1 cellular context compared by ENCODE assay signal in genomic region chr6:113584767-113585166, GRCh38.
TF ChIP-seq lines count a peak whose summit lies in the region.

No MANE protein-coding gene starts in this region.

TF ChIP-seq in HepG2, 621 proteins besides CTCF, POLR2A, EP300 and RAD21 (continued from another document):
- TF ChIP-seq, protein P1, sequence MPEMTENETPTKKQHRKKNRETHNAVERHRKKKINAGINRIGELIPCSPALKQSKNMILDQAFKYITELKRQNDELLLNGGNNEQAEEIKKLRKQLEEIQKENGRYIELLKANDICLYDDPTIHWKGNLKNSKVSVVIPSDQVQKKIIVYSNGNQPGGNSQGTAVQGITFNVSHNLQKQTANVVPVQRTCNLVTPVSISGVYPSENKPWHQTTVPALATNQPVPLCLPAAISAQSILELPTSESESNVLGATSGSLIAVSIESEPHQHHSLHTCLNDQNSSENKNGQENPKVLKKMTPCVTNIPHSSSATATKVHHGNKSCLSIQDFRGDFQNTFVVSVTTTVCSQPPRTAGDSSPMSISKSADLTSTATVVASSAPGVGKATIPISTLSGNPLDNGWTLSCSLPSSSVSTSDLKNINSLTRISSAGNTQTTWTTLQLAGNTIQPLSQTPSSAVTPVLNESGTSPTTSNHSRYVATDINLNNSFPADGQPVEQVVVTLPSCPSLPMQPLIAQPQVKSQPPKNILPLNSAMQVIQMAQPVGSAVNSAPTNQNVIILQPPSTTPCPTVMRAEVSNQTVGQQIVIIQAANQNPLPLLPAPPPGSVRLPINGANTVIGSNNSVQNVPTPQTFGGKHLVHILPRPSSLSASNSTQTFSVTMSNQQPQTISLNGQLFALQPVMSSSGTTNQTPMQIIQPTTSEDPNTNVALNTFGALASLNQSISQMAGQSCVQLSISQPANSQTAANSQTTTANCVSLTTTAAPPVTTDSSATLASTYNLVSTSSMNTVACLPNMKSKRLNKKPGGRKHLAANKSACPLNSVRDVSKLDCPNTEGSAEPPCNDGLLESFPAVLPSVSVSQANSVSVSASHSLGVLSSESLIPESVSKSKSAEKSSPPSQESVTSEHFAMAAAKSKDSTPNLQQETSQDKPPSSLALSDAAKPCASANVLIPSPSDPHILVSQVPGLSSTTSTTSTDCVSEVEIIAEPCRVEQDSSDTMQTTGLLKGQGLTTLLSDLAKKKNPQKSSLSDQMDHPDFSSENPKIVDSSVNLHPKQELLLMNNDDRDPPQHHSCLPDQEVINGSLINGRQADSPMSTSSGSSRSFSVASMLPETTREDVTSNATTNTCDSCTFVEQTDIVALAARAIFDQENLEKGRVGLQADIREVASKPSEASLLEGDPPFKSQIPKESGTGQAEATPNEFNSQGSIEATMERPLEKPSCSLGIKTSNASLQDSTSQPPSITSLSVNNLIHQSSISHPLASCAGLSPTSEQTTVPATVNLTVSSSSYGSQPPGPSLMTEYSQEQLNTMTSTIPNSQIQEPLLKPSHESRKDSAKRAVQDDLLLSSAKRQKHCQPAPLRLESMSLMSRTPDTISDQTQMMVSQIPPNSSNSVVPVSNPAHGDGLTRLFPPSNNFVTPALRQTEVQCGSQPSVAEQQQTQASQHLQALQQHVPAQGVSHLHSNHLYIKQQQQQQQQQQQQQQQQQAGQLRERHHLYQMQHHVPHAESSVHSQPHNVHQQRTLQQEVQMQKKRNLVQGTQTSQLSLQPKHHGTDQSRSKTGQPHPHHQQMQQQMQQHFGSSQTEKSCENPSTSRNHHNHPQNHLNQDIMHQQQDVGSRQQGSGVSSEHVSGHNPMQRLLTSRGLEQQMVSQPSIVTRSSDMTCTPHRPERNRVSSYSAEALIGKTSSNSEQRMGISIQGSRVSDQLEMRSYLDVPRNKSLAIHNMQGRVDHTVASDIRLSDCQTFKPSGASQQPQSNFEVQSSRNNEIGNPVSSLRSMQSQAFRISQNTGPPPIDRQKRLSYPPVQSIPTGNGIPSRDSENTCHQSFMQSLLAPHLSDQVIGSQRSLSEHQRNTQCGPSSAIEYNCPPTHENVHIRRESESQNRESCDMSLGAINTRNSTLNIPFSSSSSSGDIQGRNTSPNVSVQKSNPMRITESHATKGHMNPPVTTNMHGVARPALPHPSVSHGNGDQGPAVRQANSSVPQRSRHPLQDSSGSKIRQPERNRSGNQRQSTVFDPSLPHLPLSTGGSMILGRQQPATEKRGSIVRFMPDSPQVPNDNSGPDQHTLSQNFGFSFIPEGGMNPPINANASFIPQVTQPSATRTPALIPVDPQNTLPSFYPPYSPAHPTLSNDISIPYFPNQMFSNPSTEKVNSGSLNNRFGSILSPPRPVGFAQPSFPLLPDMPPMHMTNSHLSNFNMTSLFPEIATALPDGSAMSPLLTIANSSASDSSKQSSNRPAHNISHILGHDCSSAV (CRISPR knock-in tag; IDR thresholded peaks at IDR 0.05; ENCODE audit: borderline replicate concordance): no peak
